1 cellular context compared by ENCODE assay signal in the genomic region with DNA sequence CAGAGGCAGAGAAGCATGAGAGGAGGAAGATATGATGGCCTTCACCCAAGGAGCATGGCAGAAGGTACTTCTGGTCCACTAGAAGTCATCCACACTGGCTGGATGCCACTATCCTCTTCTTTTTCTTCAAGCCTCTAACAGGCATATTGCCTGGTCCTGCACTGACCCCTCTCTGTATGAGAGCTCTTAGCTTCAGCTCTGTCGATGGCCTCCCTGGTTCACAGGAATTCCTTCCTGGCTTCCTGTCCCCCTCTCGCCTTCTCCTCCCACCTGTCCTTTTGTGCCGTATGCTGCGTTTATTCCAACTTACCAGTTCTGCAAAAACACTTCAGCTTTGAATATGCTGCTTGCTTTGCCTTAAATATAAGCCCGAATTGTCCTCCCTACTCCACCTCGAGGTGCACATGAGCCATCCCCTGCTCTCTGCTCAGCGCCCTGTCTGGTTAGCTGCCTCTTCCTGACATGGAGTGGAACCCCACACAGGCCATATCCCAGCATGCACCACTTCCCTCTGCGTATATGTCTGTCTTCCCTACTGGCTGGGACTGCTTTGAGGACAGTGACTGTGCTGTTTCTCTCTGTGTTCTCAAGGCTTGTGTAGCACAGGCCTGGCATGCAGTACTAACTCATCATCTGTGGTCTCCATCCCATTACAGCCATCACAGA.
TF ChIP-seq lines count a peak whose summit lies in the region.

No MANE protein-coding gene starts in this region.

TF ChIP-seq in K562, 482 proteins besides CTCF, POLR2A, EP300 and RAD21:
- no peak for TF ChIP-seq ELF1 (tag; IDR thresholded peaks at IDR 0.05)
- TF ChIP-seq ZNF583 (CRISPR knock-in tag; IDR thresholded peaks at IDR 0.05): no peak
- TF ChIP-seq ARHGAP35 (IDR thresholded peaks at IDR 0.05; ENCODE audit: partially characterized antibody): no peak
- TF ChIP-seq, protein P1, sequence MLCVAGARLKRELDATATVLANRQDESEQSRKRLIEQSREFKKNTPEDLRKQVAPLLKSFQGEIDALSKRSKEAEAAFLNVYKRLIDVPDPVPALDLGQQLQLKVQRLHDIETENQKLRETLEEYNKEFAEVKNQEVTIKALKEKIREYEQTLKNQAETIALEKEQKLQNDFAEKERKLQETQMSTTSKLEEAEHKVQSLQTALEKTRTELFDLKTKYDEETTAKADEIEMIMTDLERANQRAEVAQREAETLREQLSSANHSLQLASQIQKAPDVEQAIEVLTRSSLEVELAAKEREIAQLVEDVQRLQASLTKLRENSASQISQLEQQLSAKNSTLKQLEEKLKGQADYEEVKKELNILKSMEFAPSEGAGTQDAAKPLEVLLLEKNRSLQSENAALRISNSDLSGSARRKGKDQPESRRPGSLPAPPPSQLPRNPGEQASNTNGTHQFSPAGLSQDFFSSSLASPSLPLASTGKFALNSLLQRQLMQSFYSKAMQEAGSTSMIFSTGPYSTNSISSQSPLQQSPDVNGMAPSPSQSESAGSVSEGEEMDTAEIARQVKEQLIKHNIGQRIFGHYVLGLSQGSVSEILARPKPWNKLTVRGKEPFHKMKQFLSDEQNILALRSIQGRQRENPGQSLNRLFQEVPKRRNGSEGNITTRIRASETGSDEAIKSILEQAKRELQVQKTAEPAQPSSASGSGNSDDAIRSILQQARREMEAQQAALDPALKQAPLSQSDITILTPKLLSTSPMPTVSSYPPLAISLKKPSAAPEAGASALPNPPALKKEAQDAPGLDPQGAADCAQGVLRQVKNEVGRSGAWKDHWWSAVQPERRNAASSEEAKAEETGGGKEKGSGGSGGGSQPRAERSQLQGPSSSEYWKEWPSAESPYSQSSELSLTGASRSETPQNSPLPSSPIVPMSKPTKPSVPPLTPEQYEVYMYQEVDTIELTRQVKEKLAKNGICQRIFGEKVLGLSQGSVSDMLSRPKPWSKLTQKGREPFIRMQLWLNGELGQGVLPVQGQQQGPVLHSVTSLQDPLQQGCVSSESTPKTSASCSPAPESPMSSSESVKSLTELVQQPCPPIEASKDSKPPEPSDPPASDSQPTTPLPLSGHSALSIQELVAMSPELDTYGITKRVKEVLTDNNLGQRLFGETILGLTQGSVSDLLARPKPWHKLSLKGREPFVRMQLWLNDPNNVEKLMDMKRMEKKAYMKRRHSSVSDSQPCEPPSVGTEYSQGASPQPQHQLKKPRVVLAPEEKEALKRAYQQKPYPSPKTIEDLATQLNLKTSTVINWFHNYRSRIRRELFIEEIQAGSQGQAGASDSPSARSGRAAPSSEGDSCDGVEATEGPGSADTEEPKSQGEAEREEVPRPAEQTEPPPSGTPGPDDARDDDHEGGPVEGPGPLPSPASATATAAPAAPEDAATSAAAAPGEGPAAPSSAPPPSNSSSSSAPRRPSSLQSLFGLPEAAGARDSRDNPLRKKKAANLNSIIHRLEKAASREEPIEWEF (CRISPR knock-in tag; IDR thresholded peaks at IDR 0.05): no peak
- no peak for TF ChIP-seq GATAD2A (IDR thresholded peaks at IDR 0.05)
- peak; percentile 29; the same call in 1 of the 2 replicates for TF ChIP-seq NFE2 (IDR thresholded peaks at IDR 0.05; ENCODE audit: low read depth)
- TF ChIP-seq ZNF408 (CRISPR knock-in tag; IDR thresholded peaks at IDR 0.05; ENCODE audit: low read depth): no peak
- no peak for TF ChIP-seq YY1 (IDR thresholded peaks at IDR 0.05; ENCODE audit: borderline replicate concordance in 1 of 3, control insufficient read depth in 1 of 3, extremely low read depth in 1 of 3, insufficient read depth in 3 of 3, insufficient read length in 1 of 3, insufficient replicate concordance in 2 of 3, low read depth in 1 of 3, low read length in 2 of 3)
TF ChIP-seq in K562: peak in this region for 1.
